Comparison of ENCODE assay signal across 8 cellular contexts in the genomic region with DNA sequence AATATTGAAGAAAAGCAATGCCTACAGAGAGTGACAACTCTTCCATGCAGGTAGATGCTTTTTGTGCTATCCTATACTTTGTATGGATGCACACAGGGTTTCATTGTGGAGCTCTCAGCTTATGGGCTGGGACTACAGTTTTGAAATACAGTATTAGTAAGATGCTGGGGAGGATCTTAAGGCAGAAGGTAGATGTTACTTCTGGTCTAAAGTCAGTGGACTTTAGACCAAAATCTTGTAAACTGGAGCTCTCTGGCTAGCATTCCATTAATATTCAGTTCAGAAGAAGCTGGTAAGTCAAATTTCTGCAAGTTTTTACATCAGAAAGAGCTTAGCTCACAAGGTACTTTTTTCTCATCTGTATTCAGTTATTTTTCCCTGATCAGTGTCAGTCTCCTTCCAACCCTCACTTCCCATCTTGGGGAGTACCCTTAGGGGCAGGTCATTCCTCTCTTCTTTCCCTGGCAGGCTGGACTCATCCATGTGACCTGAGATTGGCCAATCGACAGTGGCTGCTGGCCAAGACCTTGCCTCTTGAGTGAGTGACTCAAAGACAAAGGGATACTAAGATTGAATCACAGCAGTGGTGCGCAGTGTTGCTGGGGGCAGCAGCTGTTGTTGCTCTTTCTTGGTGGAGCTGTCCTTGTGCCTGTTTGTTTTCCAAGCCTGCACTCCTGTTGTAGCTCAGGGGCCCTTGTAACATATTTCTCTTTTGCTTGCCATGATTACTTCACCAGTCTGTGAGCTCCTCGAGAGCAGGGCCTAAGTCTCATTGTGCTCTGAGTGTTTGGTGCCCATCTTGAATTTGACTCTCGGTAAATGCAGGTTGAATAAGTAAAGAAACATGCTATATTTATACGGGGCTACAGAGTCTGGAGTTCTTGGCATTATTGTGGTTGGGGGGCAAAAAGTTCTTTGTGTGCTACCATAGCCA. TPM values are rescaled to one million over a fixed set of nuclear protein-coding genes. Genes with fewer than 3 reads are reported as not detected.
DNase-seq lines count a peak whose midpoint lies in the region; ATAC-seq, FAIRE-seq and TF ChIP-seq lines count a peak whose summit lies in the region.

No MANE protein-coding gene starts in this region.

- H3K4me3 ChIP-seq in parathyroid adenoma (ENCODE audit: low read depth, low read length), result no peak overlapping the region

- no peak for TF ChIP-seq CTCF in CD14-positive monocyte (IDR thresholded peaks at IDR 0.05)
- TF ChIP-seq CTCF in parathyroid adenoma (IDR thresholded peaks at IDR 0.05), result no peak

- peak overlapping the region; percentile 38 to 62 for H3K4me3 Mint-ChIP-seq in CD14-positive monocyte

- intact Hi-C loops in CD14-positive monocyte (cut with micrococcal nuclease) (loop anchor here in 1 of 2 donors (1.0 kb wide), 1 partner anchor 27 kb away; a partner anchor contains a TSS), left cardiac atrium (cut with DNase I) (no loop called here)

- no peaks in the 10 kb centered on the region for H3K79me2 ChIP-seq in parathyroid adenoma

- peaks cover 57% of the 10 kb centered on the region for H3K4me1 Mint-ChIP-seq in CD14-positive monocyte

- H3K4me2 ChIP-seq in parathyroid adenoma (ENCODE audit: low read length), result no peak overlapping the region

- peaks cover 20% of the 10 kb centered on the region for H3K4me1 ChIP-seq in parathyroid adenoma

- H3K36me3 ChIP-seq in parathyroid adenoma (ENCODE audit: control insufficient read depth, insufficient read depth, low read length), result no peaks in the 10 kb centered on the region

- DNase-seq in CD14-positive monocyte (ENCODE audit: low spot score) (peak; percentile 96), HS-27A (ENCODE audit: low read depth) (peak; percentile 87), RCC 7860 (ENCODE audit: low spot score) (peak; percentile 91), amniotic epithelial cell (ENCODE audit: low read depth) (peak; percentile 98), left cardiac atrium (peak; percentile 97)

- peaks cover 0 to 4% (median 3%) of the 10 kb centered on the region in 3 donors for H3K27me3 Mint-ChIP-seq in CD14-positive monocyte (ENCODE audit: low read depth in 3 of 3)

- peak; percentile 59 for FAIRE-seq in RCC 7860 (lab: Jason Lieb, UNC)

- peak overlapping the region; percentile 98 to 100 (median 99) for H3K27ac Mint-ChIP-seq in CD14-positive monocyte

- peaks cover 0 to 4% (median 3%) of the 10 kb centered on the region in 7 donors for H3K9me3 Mint-ChIP-seq in CD14-positive monocyte

- H3K9me3 ChIP-seq in parathyroid adenoma (ENCODE audit: control insufficient read depth, low read length), result no peaks in the 10 kb centered on the region

- peak overlapping the region; percentile 95 for H2AFZ ChIP-seq in parathyroid adenoma

- no peak overlapping the region for H3K9ac ChIP-seq in parathyroid adenoma

- H3K27ac ChIP-seq in parathyroid adenoma, result peak overlapping the region; percentile 93

- ATAC-seq in left cardiac atrium (peak; percentile 58 to 75), GM21447 (IDR thresholded peaks at IDR 0.05; ENCODE audit: unreplicated experiment) (no peak), HG03108 (IDR thresholded peaks at IDR 0.05; ENCODE audit: unreplicated experiment) (no peak)

- H3K36me3 Mint-ChIP-seq in CD14-positive monocyte, result peaks cover 5 to 6% of the 10 kb centered on the region in 2 donors

- no peaks in the 10 kb centered on the region for H3K27me3 ChIP-seq in parathyroid adenoma (ENCODE audit: control insufficient read depth, insufficient read depth, low read length)

RNA-seq across cellular contexts. Expression of a gene that starts 2.8 kb away (rescaled TPM):
- polyA plus RNA-seq in CD14-positive monocyte, result 10 to 100 TPM; 73.6 to 78.2 TPM
- total RNA-seq in left cardiac atrium, result 10 to 100 TPM; 45.5 to 50.5 TPM

RNA-seq across cellular contexts. Expression of a gene that starts 26.9 kb away (rescaled TPM):
- 10 to 100 TPM; 89.5 to 98.0 TPM for polyA plus RNA-seq in CD14-positive monocyte
- 100 to 1,000 TPM; 143 to 172 TPM for total RNA-seq in left cardiac atrium

Comparison
In these comparisons a context has a peak if more than half of its experiments do, and no peak if none do; other contexts are left out.
1. ATAC-seq: peak in left cardiac atrium (2 of 2); none in GM21447 (single experiment) and HG03108 (single experiment).
2. Peak in every context shown above with its lines, with median percentiles within 50 percentile points of each other: DNase-seq.